In genomic region chr1:112954945-112955677, GRCh38 we compare ENCODE assay signal across 8 cellular contexts.
DNase-seq lines count a peak whose midpoint lies in the region; ATAC-seq and TF ChIP-seq lines count a peak whose summit lies in the region.

No MANE protein-coding gene starts in this region.

- no peaks in the 10 kb centered on the region for H3K36me3 ChIP-seq in mucosa of rectum (ENCODE audit: control insufficient read depth in 2 of 2, insufficient read depth in 2 of 2, low read length in 2 of 2)

- H3K4me3 ChIP-seq in epithelial cell of esophagus (ENCODE audit: low read length), result peak overlapping the region; percentile 89
- peak overlapping the region; percentile 90 to 95 for H3K4me3 ChIP-seq in mucosa of rectum (ENCODE audit: low read length in 2 of 2)

- peak; percentile 15 for ATAC-seq in GM19023 (IDR thresholded peaks at IDR 0.05; ENCODE audit: unreplicated experiment)
- peak; percentile 13 for ATAC-seq in HG03280 (IDR thresholded peaks at IDR 0.05; ENCODE audit: unreplicated experiment)

- H3K9me3 ChIP-seq in mucosa of rectum (ENCODE audit: control insufficient read depth in 2 of 2, low read length in 2 of 2), result no peaks in the 10 kb centered on the region

- H3K27me3 ChIP-seq in mucosa of rectum (ENCODE audit: control insufficient read depth in 2 of 2, insufficient read depth in 2 of 2, low read length in 2 of 2), result no peaks in the 10 kb centered on the region

- DNase-seq in Ammon's horn (ENCODE audit: low spot score), result peak; percentile 62
- peak; percentile 67 for DNase-seq in NCI-H748 (lab: John Stamatoyannopoulos, UW; ENCODE audit: unreplicated experiment)
- peak; percentile 43 for DNase-seq in activated CD8-positive, alpha-beta memory T cell treated with anti-CD3 and anti-CD28 coated beads, Interleukin-2, amount 50 U/mL, for 24 hours (ENCODE audit: extremely low read depth)
- DNase-seq in epithelial cell of esophagus (ENCODE audit: low read depth), result peak; percentile 75
- DNase-seq in stimulated activated CD8-positive, alpha-beta memory T cell treated with anti-CD3 and anti-CD28 coated beads, Interleukin-7, amount 100 ng/mL, for 4 hours (ENCODE audit: low read depth in 2 of 2), result peak; percentile 36 to 55

- H3K4me1 ChIP-seq in mucosa of rectum (ENCODE audit: control insufficient read depth in 2 of 2, insufficient read depth in 2 of 2, low read length in 2 of 2), result peaks cover 4 to 20% of the 10 kb centered on the region in 2 donors

- H3K9ac ChIP-seq in mucosa of rectum (ENCODE audit: low read depth in 1 of 2, low read length in 2 of 2), result peak overlapping the region; percentile 79 to 82

- peak overlapping the region; percentile 77 to 90 for H3K27ac ChIP-seq in mucosa of rectum (ENCODE audit: low read depth in 2 of 2, low read length in 2 of 2)

- TF ChIP-seq CTCF in epithelial cell of esophagus (IDR thresholded peaks at IDR 0.05; ENCODE audit: insufficient read depth, low read depth, low read length, missing control alignments), result no peak

Comparison
In these comparisons a context has a peak if more than half of its experiments do, and no peak if none do; other contexts are left out.
1. Peak in every context shown above with its lines: DNase-seq, ATAC-seq, H3K4me3 ChIP-seq and H3K27ac ChIP-seq.